26 cellular contexts compared by ENCODE assay signal in genomic region chr7:146285418-146285817, GRCh38.
"Had no signal": no experiment of that assay in that cellular context is flagged by ENCODE, and none has a peak within 500 bp of the region (broad histone marks: within the 10 kb centered on the region; RNA-seq: fewer than 3 reads in every experiment).

No MANE protein-coding gene starts in this region.

- H3K4me1 ChIP-seq: colonic mucosa, esophagus muscularis mucosa, esophagus squamous epithelium, foreskin keratinocyte, gastrocnemius medialis, gastroesophageal sphincter, heart left ventricle, heart right ventricle had no signal

- H3K27ac ChIP-seq: colonic mucosa, coronary artery, dorsolateral prefrontal cortex, epithelial cell of prostate, esophagus muscularis mucosa, esophagus squamous epithelium, foreskin keratinocyte, gastrocnemius medialis, gastroesophageal sphincter, heart left ventricle, heart right ventricle had no signal

- H3K36me3 ChIP-seq: colonic mucosa, esophagus muscularis mucosa, esophagus squamous epithelium, gastrocnemius medialis, gastroesophageal sphincter, heart left ventricle, heart right ventricle had no signal

- H3K9me3 ChIP-seq: colonic mucosa, esophagus muscularis mucosa, esophagus squamous epithelium, gastrocnemius medialis, gastroesophageal sphincter had no signal

- ATAC-seq: effector memory CD8-positive, alpha-beta T cell; esophagus mucosa; foreskin keratinocyte; gastrocnemius medialis; gastroesophageal sphincter; heart left ventricle; heart right ventricle had no signal

- DNase-seq: colonic mucosa; cortex of kidney; dermis blood vessel endothelial cell; dorsolateral prefrontal cortex; effector CD4-positive, alpha-beta T cell; effector CD8-positive, alpha-beta T cell; effector memory CD4-positive, alpha-beta T cell; effector memory CD8-positive, alpha-beta T cell; endodermal cell; esophagus squamous epithelium; foreskin fibroblast; foreskin keratinocyte; foreskin melanocyte; gastrocnemius medialis; glutamatergic neuron; heart left ventricle; heart right ventricle had no signal

- H3K27me3 ChIP-seq: colonic mucosa, dorsolateral prefrontal cortex, esophagus muscularis mucosa, esophagus squamous epithelium, foreskin keratinocyte, gastrocnemius medialis, gastroesophageal sphincter, heart left ventricle, heart right ventricle had no signal

- FAIRE-seq: colon, endometrium, endothelial cell of umbilical vein, frontal cortex had no signal

- H3K4me3 ChIP-seq: colonic mucosa, coronary artery, dorsolateral prefrontal cortex, esophagus muscularis mucosa, esophagus squamous epithelium, gastrocnemius medialis, gastroesophageal sphincter, heart left ventricle, heart right ventricle had no signal
